ENCODE assay signal across 8 cellular contexts in the genomic region with DNA sequence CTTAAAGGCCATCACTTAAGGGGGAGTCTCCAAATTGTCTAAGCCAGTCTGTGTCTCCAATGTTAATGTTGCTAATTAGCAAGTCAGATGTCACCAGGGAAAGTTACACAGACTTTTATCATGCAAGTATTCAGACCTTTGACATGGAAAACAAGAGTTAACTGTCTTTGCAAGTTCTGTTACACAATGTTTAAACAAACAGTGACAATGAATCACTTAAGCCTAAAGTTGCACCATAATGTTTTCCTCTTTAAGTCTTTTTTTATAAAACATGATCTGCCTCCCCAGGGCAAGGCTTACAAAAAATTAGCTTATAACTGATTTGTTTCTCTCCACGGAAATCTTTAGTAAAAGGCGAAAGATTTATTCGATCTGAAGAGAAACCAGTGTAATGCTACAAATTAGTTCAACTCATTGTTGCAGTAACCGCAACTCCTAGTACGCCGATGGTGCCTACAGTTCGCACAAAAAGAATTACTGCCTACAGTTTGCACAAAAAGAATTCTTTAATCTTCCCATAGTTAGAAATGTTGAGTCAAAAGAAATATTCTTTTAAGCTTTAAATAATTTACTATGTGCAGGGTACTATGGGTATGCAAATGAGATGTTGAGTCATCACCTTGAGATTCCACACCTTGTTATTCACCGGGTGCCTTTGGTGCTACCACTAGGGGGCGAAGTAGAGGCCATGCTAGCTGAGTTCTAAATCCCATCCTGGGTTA. TPM values are rescaled to one million over a fixed set of nuclear protein-coding genes. Genes with fewer than 3 reads are reported as not detected.
A peak's percentile ranks its signal among the peaks of the same experiment; 100 is the strongest.
DNase-seq lines count a peak whose midpoint lies in the region; ATAC-seq lines count a peak whose summit lies in the region.

No MANE protein-coding gene starts in this region.

- in situ Hi-C loops in HAP-1 (cut with MboI; ENCODE audit: low sequenced_read_pairs), result no loop called here

- H3K27ac Mint-ChIP-seq in T-helper 2 cell treated with Interferon-gamma antibody and Interleukin-4, amounts not matched to agents 5 μg/mL and 100 μg/mL, for 36 hours, result peak overlapping the region; percentile 42

- H3K27me3 ChIP-seq in HAP-1 (ENCODE audit: low read depth), result no peaks in the 10 kb centered on the region

- peaks cover 3% of the 10 kb centered on the region for H3K4me1 Mint-ChIP-seq in T-helper 2 cell treated with Interferon-gamma antibody and Interleukin-4, amounts not matched to agents 5 μg/mL and 100 μg/mL, for 36 hours (ENCODE audit: low read depth)

- no peak overlapping the region for H3K4me3 Mint-ChIP-seq in T-helper 2 cell treated with Interferon-gamma antibody and Interleukin-4, amounts not matched to agents 5 μg/mL and 100 μg/mL, for 36 hours

- peak; percentile 62 for ATAC-seq in left colon

- H3K27me3 Mint-ChIP-seq in T-helper 2 cell treated with Interferon-gamma antibody and Interleukin-4, amounts not matched to agents 5 μg/mL and 100 μg/mL, for 36 hours (ENCODE audit: low read depth), result peaks cover 21% of the 10 kb centered on the region

- no peaks in the 10 kb centered on the region for H3K9me3 Mint-ChIP-seq in T-helper 2 cell treated with Interferon-gamma antibody and Interleukin-4, amounts not matched to agents 5 μg/mL and 100 μg/mL, for 36 hours

- no peak overlapping the region for H3K4me3 ChIP-seq in HAP-1

- intact Hi-C loops in left colon (cut with DNase I, micrococcal nuclease), result no loop called here

- DNase-seq in NCI-H2196 (lab: John Stamatoyannopoulos, UW; ENCODE audit: unreplicated experiment) (peak; percentile 40), NCI-H2196 treated with DMSO at 0.1 percent for 48 hours (lab: John Stamatoyannopoulos, UW; ENCODE audit: unreplicated experiment) (no peak), HAP-1 (ENCODE audit: low spot score in 2 of 2) (peak; percentile 95 to 100), LoVo (ENCODE audit: low spot score) (peak; percentile 41), brain pericyte (ENCODE audit: low read depth, low spot score) (peak; percentile 44), left colon (peak; percentile 42 to 47)
- DNase-seq in T-helper 2 cell treated with Interferon-gamma antibody and Interleukin-4, amounts not matched to agents 5 μg/mL and 100 μg/mL, for 36 hours (ENCODE audit: low spot score), result peak; percentile 62
- peak; percentile 27 for DNase-seq in stimulated activated CD8-positive, alpha-beta memory T cell treated with anti-CD3 and anti-CD28 coated beads, Interleukin-15, amount 100 ng/mL, for 1 hour (ENCODE audit: low read depth)

- H3K9me3 ChIP-seq in HAP-1, result no peaks in the 10 kb centered on the region

- peaks cover 33% of the 10 kb centered on the region for H3K4me1 ChIP-seq in HAP-1

- H3K36me3 Mint-ChIP-seq in T-helper 2 cell treated with Interferon-gamma antibody and Interleukin-4, amounts not matched to agents 5 μg/mL and 100 μg/mL, for 36 hours (ENCODE audit: low read depth), result no peaks in the 10 kb centered on the region

- H3K36me3 ChIP-seq in HAP-1 (replicated peaks), result no peaks in the 10 kb centered on the region

RNA-seq across cellular contexts. Expression of a gene that starts 45.3 kb away (rescaled TPM):
- total RNA-seq in left colon, result 1 to 10 TPM; 4.6 to 6.8 TPM
